In genomic region chr2:196131384-196131861, GRCh38 we compare ENCODE assay signal across 8 cellular contexts. TPM values are rescaled to one million over a fixed set of nuclear protein-coding genes. Genes with fewer than 3 reads are reported as not detected.
DNase-seq lines count a peak whose midpoint lies in the region; ATAC-seq, FAIRE-seq and TF ChIP-seq lines count a peak whose summit lies in the region.

No MANE protein-coding gene starts in this region.

- H3K36me3 ChIP-seq in keratinocyte (ENCODE audit: control insufficient read depth in 2 of 2, extremely low read depth in 1 of 2, insufficient read depth in 2 of 2, low read length in 2 of 2), result peaks cover 0 to 2% of the 10 kb centered on the region in 2 experiments

- H2AFZ ChIP-seq in keratinocyte (ENCODE audit: control insufficient read depth, low read length), result no peak overlapping the region

- dilution Hi-C loops in keratinocyte (cut with MboI; ENCODE audit: extremely low pct_ligation_motif_present, low sequenced_read_pairs), result no loop called here

- TF ChIP-seq CTCF in keratinocyte (optimal IDR thresholded peaks at IDR 0.05 in 1 of 3, IDR thresholded peaks at IDR 0.05 in 1 of 3, conservative IDR thresholded peaks at IDR 0.05 in 1 of 3; ENCODE audit: extremely low read depth in 1 of 3, insufficient read depth in 2 of 3, low read length in 3 of 3), result peak; percentile 50 to 68 (median 63)

- peak overlapping the region; percentile 80 for H3K27ac Mint-ChIP-seq in stimulated activated effector memory CD8-positive, alpha-beta T cell treated with anti-CD3 and anti-CD28 coated beads, Interleukin-12 subunit alpha, Interleukin-12 subunit beta, amount 100 ng/mL, for 72 hours

- H3K9me3 ChIP-seq in keratinocyte (ENCODE audit: control insufficient read depth, low read depth, low read length), result peaks cover 9% of the 10 kb centered on the region

- FAIRE-seq in keratinocyte (lab: Jason Lieb, UNC), result no peak

- no peak overlapping the region for H3K4me2 ChIP-seq in keratinocyte (ENCODE audit: control insufficient read depth, extremely low read depth, insufficient read depth, low read depth, low read length)

- H3K4me1 Mint-ChIP-seq in stimulated activated effector memory CD8-positive, alpha-beta T cell treated with anti-CD3 and anti-CD28 coated beads, Interleukin-12 subunit alpha, Interleukin-12 subunit beta, amount 100 ng/mL, for 72 hours, result peaks cover 21% of the 10 kb centered on the region

- peak; percentile 53 for ATAC-seq in GM21717 (IDR thresholded peaks at IDR 0.05; ENCODE audit: unreplicated experiment)
- ATAC-seq in stimulated activated effector memory CD8-positive, alpha-beta T cell treated with anti-CD3 and anti-CD28 coated beads, Interleukin-12 subunit alpha, Interleukin-12 subunit beta, amount 100 ng/mL, for 72 hours, result peak; percentile 79
- ATAC-seq in HG02973 (IDR thresholded peaks at IDR 0.05; ENCODE audit: unreplicated experiment), result no peak
- ATAC-seq in HG03378 (IDR thresholded peaks at IDR 0.05; ENCODE audit: unreplicated experiment), result no peak

- DNase-seq in CD1c-positive myeloid dendritic cell (ENCODE audit: extremely low spot score) (peak; percentile 86), SIG-M5 (lab: John Stamatoyannopoulos, UW) (peak; percentile 56), keratinocyte (ENCODE audit: low read depth, low spot score) (no peak)
- DNase-seq in activated effector memory CD4-positive, alpha-beta T cell treated with anti-CD3 and anti-CD28 coated beads, Interleukin-2, amount 50 U/mL, for 16 hours, result peak; percentile 86
- DNase-seq in stimulated activated effector memory CD8-positive, alpha-beta T cell treated with anti-CD3 and anti-CD28 coated beads, Interleukin-12 subunit alpha, Interleukin-12 subunit beta, amount 100 ng/mL, for 72 hours (ENCODE audit: low spot score in 2 of 2), result peak; percentile 61 to 84

- no peaks in the 10 kb centered on the region for H3K79me2 ChIP-seq in keratinocyte (ENCODE audit: control insufficient read depth, insufficient read depth, low read length)

- H3K9me1 ChIP-seq in keratinocyte (ENCODE audit: control insufficient read depth, extremely low read depth, insufficient read depth, low read length), result no peaks in the 10 kb centered on the region

- no peak overlapping the region for H3K4me3 ChIP-seq in keratinocyte (ENCODE audit: control insufficient read depth in 2 of 3, extremely low read depth in 1 of 3, insufficient read depth in 2 of 3, low read depth in 1 of 3, low read length in 3 of 3)

- H3K4me1 ChIP-seq in keratinocyte (ENCODE audit: control insufficient read depth, extremely low read depth, insufficient read depth, low read length), result no peaks in the 10 kb centered on the region

- H3K9me3 Mint-ChIP-seq in stimulated activated effector memory CD8-positive, alpha-beta T cell treated with anti-CD3 and anti-CD28 coated beads, Interleukin-12 subunit alpha, Interleukin-12 subunit beta, amount 100 ng/mL, for 72 hours, result peaks cover 13% of the 10 kb centered on the region

- peak overlapping the region; percentile 6 for H3K4me3 Mint-ChIP-seq in stimulated activated effector memory CD8-positive, alpha-beta T cell treated with anti-CD3 and anti-CD28 coated beads, Interleukin-12 subunit alpha, Interleukin-12 subunit beta, amount 100 ng/mL, for 72 hours

- no peaks in the 10 kb centered on the region for H4K20me1 ChIP-seq in keratinocyte (ENCODE audit: control insufficient read depth, extremely low read depth, insufficient read depth, low read length)

- no peaks in the 10 kb centered on the region for H3K27me3 ChIP-seq in keratinocyte (ENCODE audit: control insufficient read depth, extremely low read depth, insufficient read depth, low read length)

- no peak overlapping the region for H3K9ac ChIP-seq in keratinocyte (ENCODE audit: control insufficient read depth, extremely low read depth, insufficient read depth, low read length)

- no peak overlapping the region for H3K27ac ChIP-seq in keratinocyte (ENCODE audit: control insufficient read depth, insufficient read depth, low read length)

- peaks cover 61% of the 10 kb centered on the region for H3K36me3 Mint-ChIP-seq in stimulated activated effector memory CD8-positive, alpha-beta T cell treated with anti-CD3 and anti-CD28 coated beads, Interleukin-12 subunit alpha, Interleukin-12 subunit beta, amount 100 ng/mL, for 72 hours

RNA-seq across cellular contexts. Expression of gene STK17B, which starts 40.0 kb away (rescaled TPM):
- 4.8 to 11.0 TPM (median 7.7 TPM) in 3 replicates for polyA plus RNA-seq in keratinocyte
- polyA plus RNA-seq in keratinocyte (2011; ENCODE audit: low read depth), result 4.1 TPM
- polyA plus RNA-seq in keratinocyte (2011; cell fraction: cytosol; rRNA removed), result 3.4 and 8.1 TPM in 2 replicates
- 5.3 and 6.1 TPM in 2 replicates for polyA plus RNA-seq in keratinocyte (2011; cell fraction: nucleus; rRNA removed)
- 7.9 and 8.6 TPM in 2 replicates for polyA plus RNA-seq in keratinocyte (2012; ENCODE audit: low replicate concordance)
- polyA minus RNA-seq in keratinocyte, result 2.2 to 11.0 TPM (median 4.8 TPM) in 3 replicates
- polyA minus RNA-seq in keratinocyte (2011; cell fraction: cytosol; rRNA and poly(A)+ RNA removed), result 7.5 TPM
- polyA minus RNA-seq in keratinocyte (2011; cell fraction: nucleus; rRNA and poly(A)+ RNA removed), result 5.1 and 10.9 TPM in 2 replicates

Comparison
In these comparisons a context has a peak if more than half of its experiments do, and no peak if none do; other contexts are left out.
1. ATAC-seq: peak in GM21717 (single experiment) and stimulated activated effector memory CD8-positive, alpha-beta T cell treated with anti-CD3 and anti-CD28 coated beads, Interleukin-12 subunit alpha, Interleukin-12 subunit beta, amount 100 ng/mL, for 72 hours (single experiment); none in HG02973 (single experiment) and HG03378 (single experiment).